8 cellular contexts compared by ENCODE assay signal in genomic region chr7:992742-993607, GRCh38. TPM values are rescaled to one million over a fixed set of nuclear protein-coding genes. Genes with fewer than 3 reads are reported as not detected.
DNase-seq lines count a peak whose midpoint lies in the region; ATAC-seq, FAIRE-seq and TF ChIP-seq lines count a peak whose summit lies in the region.

No MANE protein-coding gene starts in this region.

- H3K36me3 ChIP-seq in IMR-90 (ENCODE audit: control insufficient read depth, insufficient read depth, low read length) = peaks cover 2% of the 10 kb centered on the region; the same call in 1 of the 2 replicates
- H3K36me3 ChIP-seq in H1 (ENCODE audit: control insufficient read depth in 2 of 4, insufficient read depth in 4 of 4, low read length in 3 of 4) = no peaks in the 10 kb centered on the region

- H3K27me3 ChIP-seq in IMR-90 (ENCODE audit: control insufficient read depth, insufficient read depth, low read length) = no peaks in the 10 kb centered on the region
- no peaks in the 10 kb centered on the region for H3K27me3 ChIP-seq in H1 (replicated peaks in 1 of 4; ENCODE audit: control insufficient read depth in 3 of 4, extremely low read depth in 1 of 4, insufficient read depth in 3 of 4, low read length in 3 of 4)

- TF ChIP-seq CTCF in IMR-90 (conservative IDR thresholded peaks at IDR 0.05; ENCODE audit: low read depth, low read length) = peak; percentile 100
- TF ChIP-seq CTCF in H1 (IDR thresholded peaks at IDR 0.05; ENCODE audit: control extremely low read depth in 1 of 3, insufficient read depth in 1 of 3, low read depth in 1 of 3, low read length in 3 of 3) = peak in 2 of 3 experiments; percentile 100; a peak in 3 of 4 replicates
- peak; percentile 97 for TF ChIP-seq CTCF in mesothelial cell of epicardium (IDR thresholded peaks at IDR 0.05; ENCODE audit: unreplicated experiment)

- intact Hi-C loops in IMR-90 (cut with micrococcal nuclease) = loop anchor here (1.0 to 2.0 kb wide), 3 partner anchors 72 to 183 kb away; no protein-coding TSS in a partner anchor

- POLR2A ChIA-PET in IMR-90 (lab: Charles Lee; ENCODE audit: unreplicated experiment) = no interaction called here
- POLR2A ChIA-PET in H1 (lab: Charles Lee; ENCODE audit: partially characterized antibody) = interaction anchor here (0.9 to 2.5 kb wide), 14 partner anchors 11 to 191 kb away, joined by 3 to 8 read pairs (median 4); partner anchors contain the start of genes COX19 and CYP2W1

- peak; percentile 65 for FAIRE-seq in H1 (lab: Jason Lieb, UNC)

- DNase-seq in DMS153 (lab: John Stamatoyannopoulos, UW) (peak; percentile 93), IMR-90 (peak; percentile 95), NOMO-1 treated with dmso at 0.1 percent for 144 hours (lab: John Stamatoyannopoulos, UW; ENCODE audit: unreplicated experiment) (peak; percentile 96), H1 (ENCODE audit: low read depth in 1 of 2, low spot score in 2 of 2) (peak; percentile 94 to 96), mesothelial cell of epicardium (ENCODE audit: low spot score in 2 of 2, unreplicated experiment in 2 of 2) (peak; percentile 93 to 97)
- peak; percentile 88 to 89 for DNase-seq in activated CD8-positive, alpha-beta memory T cell treated with anti-CD3 and anti-CD28 coated beads for 4 hours (ENCODE audit: low read depth in 2 of 2)
- peak; percentile 81 to 88 for DNase-seq in stimulated activated CD8-positive, alpha-beta memory T cell treated with anti-CD3 and anti-CD28 coated beads, Interleukin-4, amount 100 ng/mL, for 1 hour (ENCODE audit: low read depth in 2 of 2, low spot score in 1 of 2)

- CTCF ChIA-PET in IMR-90 (lab: Yijun Ruan, JAX) = interaction anchor here (0.6 to 3.7 kb wide), 21 partner anchors 13 to 188 kb away, joined by 3 to 60 read pairs (median 4); no protein-coding TSS in a partner anchor
- CTCF ChIA-PET in H1 (lab: Charles Lee; ENCODE audit: partially characterized antibody) = interaction anchor here (0.6 to 10.0 kb wide), 59 partner anchors 9 to 564 kb away, joined by 3 to 143 read pairs (median 7); partner anchors contain the start of genes COX19, CYP2W1 and GPR146

- H3K9ac ChIP-seq in IMR-90 (ENCODE audit: low read depth, low read length) (no peak overlapping the region), H1 (replicated peaks in 1 of 4; ENCODE audit: extremely low read depth in 1 of 4, low read depth in 3 of 4, low read length in 3 of 4) (no peak overlapping the region)

- H2AK5ac ChIP-seq in IMR-90 (ENCODE audit: low read depth, low read length) (no peak overlapping the region), H1 (ENCODE audit: low read depth, low read length) (no peak overlapping the region)

- 0 out of 3 replicates have a peak, but pooled peaks of 1 of the 2 experiments have one; percentile 42 for TF ChIP-seq EP300 in H1 (IDR thresholded peaks at IDR 0.05; ENCODE audit: borderline replicate concordance in 1 of 2, low read depth in 2 of 2, low read length in 2 of 2)

- H3K27ac ChIP-seq in IMR-90 (ENCODE audit: insufficient read depth, low read length) (no peak overlapping the region), H1 (ENCODE audit: low read depth, low read length) (no peak overlapping the region)

- BruUV-seq in IMR-90 (replicated peaks; lab: Mats Ljungman, UMichigan) = no TSS peak

- H2BK20ac ChIP-seq in IMR-90 (ENCODE audit: low read depth, low read length) = no peak overlapping the region
- no peak overlapping the region for H2BK20ac ChIP-seq in H1 (ENCODE audit: low read length)

- no peak overlapping the region for H2BK15ac ChIP-seq in IMR-90 (ENCODE audit: low read depth, low read length)
- peak overlapping the region; percentile 46; the same call in 1 of the 2 replicates for H2BK15ac ChIP-seq in H1 (ENCODE audit: low read length)

- H3K56ac ChIP-seq in IMR-90 (ENCODE audit: extremely low read depth, insufficient read depth, low read length) (no peak overlapping the region), H1 (replicated peaks; ENCODE audit: insufficient read length, low read depth, low read length) (no peak overlapping the region)

- H3K27me3 Mint-ChIP-seq in mesothelial cell of epicardium (ENCODE audit: low read depth) = no peaks in the 10 kb centered on the region

- H3K23me2 ChIP-seq in H1 (ENCODE audit: low read depth, low read length) = no peaks in the 10 kb centered on the region

- H3K14ac ChIP-seq in IMR-90 (replicated peaks; ENCODE audit: low read depth, low read length) = no peak overlapping the region
- H3K14ac ChIP-seq in H1 (ENCODE audit: insufficient read length) = no peak overlapping the region

- H3K23ac ChIP-seq in IMR-90 (ENCODE audit: low read depth, low read length) = no peak overlapping the region
- H3K23ac ChIP-seq in H1 (ENCODE audit: insufficient read length) = no peak overlapping the region

- H2AFZ ChIP-seq in IMR-90 (replicated peaks; ENCODE audit: low read length, poor library complexity) (peak overlapping the region; percentile 86), H1 (ENCODE audit: low read length) (no peak overlapping the region)

- H3K4me2 ChIP-seq in IMR-90 (ENCODE audit: low read depth, low read length) (no peak overlapping the region), H1 (ENCODE audit: insufficient read depth in 1 of 2, low read depth in 2 of 2, low read length in 2 of 2) (0 out of 4 replicates have a peak overlapping the region, but pooled peaks of 1 of the 2 experiments have one; percentile 2)

- peak; percentile 96 for TF ChIP-seq RAD21 in IMR-90 (IDR thresholded peaks at IDR 0.05; ENCODE audit: low read length)
- TF ChIP-seq RAD21 in H1 (IDR thresholded peaks at IDR 0.05 in 1 of 2, conservative IDR thresholded peaks at IDR 0.05 in 1 of 2; ENCODE audit: low read depth in 2 of 2, low read length in 2 of 2) = peak; percentile 96 to 98

- ATAC-seq in GM21528 (IDR thresholded peaks at IDR 0.05; ENCODE audit: low FRiP score, unreplicated experiment) = peak; percentile 78
- peak; percentile 96 for ATAC-seq in IMR-90 (ENCODE audit: low read depth)

- H4K20me1 ChIP-seq in IMR-90 (ENCODE audit: insufficient read depth, low read length) (peaks cover 9% of the 10 kb centered on the region; the same call in 1 of the 2 replicates), H1 (replicated peaks in 1 of 2; ENCODE audit: control insufficient read depth in 1 of 2, insufficient read depth in 2 of 2, low read length in 2 of 2) (no peaks in the 10 kb centered on the region)

- TF ChIP-seq POLR2A in IMR-90 (IDR thresholded peaks at IDR 0.05; ENCODE audit: low read depth, low read length) = 0 out of 2 replicates have a peak, but pooled peaks have one; percentile 45
- TF ChIP-seq POLR2A in H1 (IDR thresholded peaks at IDR 0.05; ENCODE audit: control extremely low read depth in 1 of 2, low read depth in 2 of 2, low read length in 2 of 2) = no peak

- H3K4me1 ChIP-seq in IMR-90 (ENCODE audit: control insufficient read depth, insufficient read depth, low read length) (no peaks in the 10 kb centered on the region), H1 (replicated peaks in 1 of 4; ENCODE audit: control insufficient read depth in 3 of 4, insufficient read depth in 4 of 4, low read length in 3 of 4) (peaks cover 0 to 7% (median 5%) of the 10 kb centered on the region in 4 experiments; a peak in 5 of 7 replicates)

- H2BK12ac ChIP-seq in H1 (ENCODE audit: low read depth, low read length) = no peak overlapping the region

- H3K79me2 ChIP-seq in H1 (ENCODE audit: control insufficient read depth in 1 of 2, insufficient read depth in 2 of 2, low read length in 2 of 2) = no peaks in the 10 kb centered on the region

- peaks cover 2% of the 10 kb centered on the region for H3K36me3 Mint-ChIP-seq in mesothelial cell of epicardium

- H3K9me3 ChIP-seq in IMR-90 (ENCODE audit: control insufficient read depth, insufficient read depth, low read length) = no peaks in the 10 kb centered on the region
- H3K9me3 ChIP-seq in H1 (ENCODE audit: insufficient read depth in 2 of 2, low read depth in 1 of 2, low read length in 1 of 2) = no peaks in the 10 kb centered on the region

- no peak overlapping the region for H4K91ac ChIP-seq in IMR-90 (ENCODE audit: insufficient read depth, low read depth, low read length)
- H4K91ac ChIP-seq in H1 (replicated peaks; ENCODE audit: insufficient read length, low read length) = no peak overlapping the region

- peaks cover 11% of the 10 kb centered on the region for H3K4me1 Mint-ChIP-seq in mesothelial cell of epicardium

- H4K8ac ChIP-seq in IMR-90 (ENCODE audit: low read depth in 2 of 2, low read length in 2 of 2) = no peak overlapping the region
- peak overlapping the region; percentile 65; the same call in 1 of the 2 replicates for H4K8ac ChIP-seq in H1 (ENCODE audit: extremely low read depth, insufficient read depth, low read length)

- no peak overlapping the region for H3K4me3 Mint-ChIP-seq in mesothelial cell of epicardium

- H2BK5ac ChIP-seq in IMR-90 (ENCODE audit: low read depth, low read length, poor library complexity, severe bottlenecking) = no peak overlapping the region
- no peak overlapping the region for H2BK5ac ChIP-seq in H1 (ENCODE audit: low read depth, low read length)

- dilution Hi-C loops in IMR-90 (cut with HindIII; ENCODE audit: low sequenced_read_pairs, unreplicated experiment) = no loop called here

- no peak overlapping the region for H4K5ac ChIP-seq in IMR-90 (ENCODE audit: low read depth, low read length)
- H4K5ac ChIP-seq in H1 (ENCODE audit: insufficient read length, low read depth, low read length) = no peak overlapping the region

- H3K9me3 Mint-ChIP-seq in mesothelial cell of epicardium = no peaks in the 10 kb centered on the region

- in situ Hi-C loops in IMR-90 (cut with MboI; ENCODE audit: low sequenced_read_pairs) = loop anchor here (5.0 to 10.0 kb wide), 2 partner anchors 69 to 182 kb away; no protein-coding TSS in a partner anchor

- H3K79me1 ChIP-seq in IMR-90 (ENCODE audit: low read depth in 1 of 2, low read length in 2 of 2) (no peaks in the 10 kb centered on the region), H1 (ENCODE audit: low read depth, low read length) (no peaks in the 10 kb centered on the region)

- no peak overlapping the region for H3K27ac Mint-ChIP-seq in mesothelial cell of epicardium

- H2AK9ac ChIP-seq in IMR-90 (replicated peaks; ENCODE audit: low read depth, low read length, poor library complexity) = peak overlapping the region; percentile 31

- 16% methylated on average over 24 of the region's 33 CpGs; no CpG with 5 or more reads in 1 of the 2 experiments for WGBS in IMR-90 (ENCODE audit: extremely low coverage in 2 of 2, insufficient read length in 1 of 2), 2 experiments
- 48% methylated on average over 16 of the region's 33 CpGs; no CpG with 5 or more reads in 1 of the 2 experiments for WGBS in H1 (ENCODE audit: extremely low coverage in 1 of 2, insufficient coverage in 1 of 2, insufficient read length in 1 of 2, insufficient replicate concordance in 2 of 2, low coverage in 1 of 2, low lambda C conversion rate in 2 of 2, missing lambda C conversion rate in 1 of 2), 2 experiments

- no peak overlapping the region for H2BK120ac ChIP-seq in IMR-90 (ENCODE audit: low read depth, low read length)
- no peak overlapping the region for H2BK120ac ChIP-seq in H1 (replicated peaks; ENCODE audit: low read depth, low read length)

- H3K4me3 ChIP-seq in IMR-90 (ENCODE audit: insufficient read depth, low read depth, low read length) = no peak overlapping the region
- H3K4me3 ChIP-seq in H1 (ENCODE audit: extremely low read depth in 1 of 4, insufficient read depth in 2 of 4, low read depth in 3 of 4, low read length in 4 of 4) = no peak overlapping the region

- H3K4ac ChIP-seq in IMR-90 (ENCODE audit: low read depth, low read length) = no peak overlapping the region
- H3K4ac ChIP-seq in H1 (replicated peaks; ENCODE audit: insufficient read length, low read depth, low read length) = no peak overlapping the region

- no peaks in the 10 kb centered on the region for H3K9me1 ChIP-seq in IMR-90 (ENCODE audit: insufficient read depth, low read length)

- H3K18ac ChIP-seq in IMR-90 (ENCODE audit: low read depth, low read length) (no peak overlapping the region), H1 (ENCODE audit: extremely low read depth, low read length) (no peak overlapping the region)

RNA-seq across cellular contexts. Expression of gene CYP2W1, which starts 10.0 kb away (rescaled TPM):
- total RNA-seq in IMR-90 (2012; rRNA removed) = not detected in 2 replicates
- polyA plus RNA-seq in IMR-90 (2012; rRNA removed) = not detected in 2 replicates
- polyA plus RNA-seq in IMR-90 (2012; cell fraction: cytosol; rRNA removed) = 0.03 TPM in 2 replicates
- 0.13 and 0.48 TPM in 2 replicates for polyA plus RNA-seq in IMR-90 (2012; cell fraction: nucleus; rRNA removed; ENCODE audit: low replicate concordance)
- total RNA-seq in H1 (2021; fragmentation: NEBNext Ultra II Directional; extraction: Animal tissue kit (Norgen Biotek cat#: 25700)) = not detected in 2 replicates
- 0.05 TPM in 1 of 2 replicates, not detected in the other for polyA plus RNA-seq in H1 (2011; rRNA removed)
- polyA plus RNA-seq in H1 (2011; cell fraction: cytosol; rRNA removed) = 0.04 TPM
- polyA plus RNA-seq in H1 (2011; cell fraction: nucleus; rRNA removed) = 0.16 TPM
- polyA plus RNA-seq in H1 (2012, experiment 1 of 2) = 0.08 to 0.14 TPM (median 0.13 TPM) in 3 of 4 replicates, not detected in the other
- not detected for polyA plus RNA-seq in H1 (2012, experiment 2 of 2)
- not detected for polyA plus RNA-seq in H1 (2013, experiment 1 of 2)
- polyA plus RNA-seq in H1 (2013, experiment 2 of 2) = 0.04 TPM
- polyA minus RNA-seq in H1 (2011; rRNA and poly(A)+ RNA removed) = not detected in 2 replicates
- polyA minus RNA-seq in H1 (2011; cell fraction: cytosol; rRNA and poly(A)+ RNA removed) = not detected
- polyA minus RNA-seq in H1 (2011; cell fraction: nucleus; rRNA and poly(A)+ RNA removed) = not detected
- total RNA-seq in mesothelial cell of epicardium = 5.6 to 6.2 TPM (median 5.8 TPM) in 3 replicates

RNA-seq across cellular contexts. Expression of gene COX19, which starts 17.6 kb away (rescaled TPM):
- total RNA-seq in IMR-90 (2012; rRNA removed) = 3.9 and 6.4 TPM in 2 replicates
- polyA plus RNA-seq in IMR-90 (2012; rRNA removed) = 7.3 and 7.8 TPM in 2 replicates
- 4.9 and 5.4 TPM in 2 replicates for polyA plus RNA-seq in IMR-90 (2012; cell fraction: cytosol; rRNA removed)
- polyA plus RNA-seq in IMR-90 (2012; cell fraction: nucleus; rRNA removed; ENCODE audit: low replicate concordance) = 18.9 and 24.1 TPM in 2 replicates
- total RNA-seq in H1 (2021; fragmentation: NEBNext Ultra II Directional; extraction: Animal tissue kit (Norgen Biotek cat#: 25700)) = 7.9 and 9.0 TPM in 2 replicates
- 3.9 and 5.8 TPM in 2 replicates for polyA plus RNA-seq in H1 (2011; rRNA removed)
- 5.7 TPM for polyA plus RNA-seq in H1 (2011; cell fraction: cytosol; rRNA removed)
- polyA plus RNA-seq in H1 (2011; cell fraction: nucleus; rRNA removed) = 8.0 TPM
- 5.4 to 7.9 TPM (median 6.1 TPM) in 4 replicates for polyA plus RNA-seq in H1 (2012, experiment 1 of 2)
- polyA plus RNA-seq in H1 (2012, experiment 2 of 2) = 3.6 TPM
- 7.3 TPM for polyA plus RNA-seq in H1 (2013, experiment 1 of 2)
- polyA plus RNA-seq in H1 (2013, experiment 2 of 2) = 7.1 TPM
- 4.2 and 7.6 TPM in 2 replicates for polyA minus RNA-seq in H1 (2011; rRNA and poly(A)+ RNA removed)
- 3.3 TPM for polyA minus RNA-seq in H1 (2011; cell fraction: cytosol; rRNA and poly(A)+ RNA removed)
- polyA minus RNA-seq in H1 (2011; cell fraction: nucleus; rRNA and poly(A)+ RNA removed) = 13.6 TPM
- 19.2 to 22.0 TPM (median 20.2 TPM) in 3 replicates for total RNA-seq in mesothelial cell of epicardium

RNA-seq across cellular contexts. Expression of gene ADAP1, which starts 38.5 kb away (rescaled TPM):
- total RNA-seq in IMR-90 (2012; rRNA removed) (1.4 and 2.2 TPM in 2 replicates), mesothelial cell of epicardium (2.9 to 5.3 TPM (median 4.0 TPM) in 3 replicates)
- polyA plus RNA-seq in IMR-90 (2012; rRNA removed) (1.9 and 2.0 TPM in 2 replicates), H1 (2011; rRNA removed) (6.1 and 8.1 TPM in 2 replicates)
- 1.3 and 2.4 TPM in 2 replicates for polyA plus RNA-seq in IMR-90 (2012; cell fraction: cytosol; rRNA removed)
- polyA plus RNA-seq in IMR-90 (2012; cell fraction: nucleus; rRNA removed; ENCODE audit: low replicate concordance) = 2.9 and 5.6 TPM in 2 replicates
- 5.4 and 5.8 TPM in 2 replicates for total RNA-seq in H1 (2021; fragmentation: NEBNext Ultra II Directional; extraction: Animal tissue kit (Norgen Biotek cat#: 25700))
- polyA plus RNA-seq in H1 (2011; cell fraction: cytosol; rRNA removed) = 7.0 TPM
- 14.6 TPM for polyA plus RNA-seq in H1 (2011; cell fraction: nucleus; rRNA removed)
- polyA plus RNA-seq in H1 (2012, experiment 1 of 2) = 6.7 to 9.5 TPM (median 9.3 TPM) in 4 replicates
- polyA plus RNA-seq in H1 (2012, experiment 2 of 2) = 10.2 TPM
- polyA plus RNA-seq in H1 (2013, experiment 1 of 2) = 5.6 TPM
- polyA plus RNA-seq in H1 (2013, experiment 2 of 2) = 4.6 TPM
- 4.6 and 6.6 TPM in 2 replicates for polyA minus RNA-seq in H1 (2011; rRNA and poly(A)+ RNA removed)
- polyA minus RNA-seq in H1 (2011; cell fraction: cytosol; rRNA and poly(A)+ RNA removed) = 6.6 TPM
- 6.3 TPM for polyA minus RNA-seq in H1 (2011; cell fraction: nucleus; rRNA and poly(A)+ RNA removed)

RNA-seq across cellular contexts. Expression of gene GPR146, which starts 51.4 kb away (rescaled TPM):
- total RNA-seq in IMR-90 (2012; rRNA removed) (0.83 and 2.2 TPM in 2 replicates), mesothelial cell of epicardium (1.0 to 1.6 TPM (median 1.0 TPM) in 3 replicates)
- polyA plus RNA-seq in IMR-90 (2012; rRNA removed) (2.5 and 3.4 TPM in 2 replicates), H1 (2011; rRNA removed) (2.7 and 3.9 TPM in 2 replicates)
- 1.9 and 8.1 TPM in 2 replicates for polyA plus RNA-seq in IMR-90 (2012; cell fraction: cytosol; rRNA removed)
- polyA plus RNA-seq in IMR-90 (2012; cell fraction: nucleus; rRNA removed; ENCODE audit: low replicate concordance) = 4.5 and 7.4 TPM in 2 replicates
- 0.54 and 1.8 TPM in 2 replicates for total RNA-seq in H1 (2021; fragmentation: NEBNext Ultra II Directional; extraction: Animal tissue kit (Norgen Biotek cat#: 25700))
- polyA plus RNA-seq in H1 (2011; cell fraction: cytosol; rRNA removed) = 2.5 TPM
- 3.3 TPM for polyA plus RNA-seq in H1 (2011; cell fraction: nucleus; rRNA removed)
- 0.62 to 1.8 TPM (median 1.3 TPM) in 4 replicates for polyA plus RNA-seq in H1 (2012, experiment 1 of 2)
- 2.0 TPM for polyA plus RNA-seq in H1 (2012, experiment 2 of 2)
- 1.1 TPM for polyA plus RNA-seq in H1 (2013, experiment 1 of 2)
- polyA plus RNA-seq in H1 (2013, experiment 2 of 2) = 0.79 TPM
- 2.9 and 4.5 TPM in 2 replicates for polyA minus RNA-seq in H1 (2011; rRNA and poly(A)+ RNA removed)
- 0.81 TPM for polyA minus RNA-seq in H1 (2011; cell fraction: cytosol; rRNA and poly(A)+ RNA removed)
- polyA minus RNA-seq in H1 (2011; cell fraction: nucleus; rRNA and poly(A)+ RNA removed) = 3.9 TPM
